Comparison of ENCODE assay signal across 8 cellular contexts in the genomic region with DNA sequence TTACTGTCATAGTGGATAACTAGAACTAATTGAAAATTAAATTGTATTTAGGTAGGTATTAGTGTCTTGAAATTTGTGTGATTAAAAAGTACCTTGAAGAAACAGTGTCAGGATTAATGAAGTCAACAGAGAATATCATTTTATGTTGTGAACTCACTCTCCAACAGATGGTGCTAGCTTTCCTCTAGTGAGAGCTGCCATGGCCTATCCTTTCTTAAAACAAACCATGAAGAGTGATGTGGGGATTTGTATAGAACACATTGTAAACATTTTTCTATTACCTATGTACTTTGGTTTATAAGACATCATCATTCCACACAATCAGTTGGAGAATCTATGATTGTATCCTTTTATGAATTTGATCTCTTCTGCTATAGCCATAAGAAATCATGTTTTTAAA. TPM values are rescaled to one million over a fixed set of nuclear protein-coding genes. Genes with fewer than 3 reads are reported as not detected.
DNase-seq lines count a peak whose midpoint lies in the region; ATAC-seq and TF ChIP-seq lines count a peak whose summit lies in the region.

No MANE protein-coding gene starts in this region.

- intact Hi-C loops in posterior vena cava (cut with DNase I) = loop anchor here in 1 of 2 donors (5.0 kb wide), 1 partner anchor 120 kb away; no protein-coding TSS in a partner anchor

- ATAC-seq in GM21515 (IDR thresholded peaks at IDR 0.05; ENCODE audit: unreplicated experiment) (peak; percentile 62), left lobe of liver (peak; percentile 86)
- no peak for ATAC-seq in stimulated activated memory B cell treated with anti-CD40 and anti-IgM and Interleukin-4, amounts not matched to agents 10 μg/mL and 1 μg/mL and 100 μg/mL, for 72 hours
- no peak for ATAC-seq in activated CD4-positive, CD25-positive, alpha-beta regulatory T cell treated with anti-CD3 and anti-CD28 coated beads, Interleukin-2, amount 50 U/mL, for 24 hours

- TF ChIP-seq CTCF in brain (conservative IDR thresholded peaks at IDR 0.05) = peak; percentile 78 to 81

- peaks cover 16% of the 10 kb centered on the region for H3K36me3 Mint-ChIP-seq in brain
- H3K36me3 Mint-ChIP-seq in stimulated activated memory B cell treated with anti-CD40 and anti-IgM and Interleukin-4, amounts not matched to agents 10 μg/mL and 1 μg/mL and 100 μg/mL, for 72 hours = peaks cover 6% of the 10 kb centered on the region

- no peaks in the 10 kb centered on the region for H3K27me3 Mint-ChIP-seq in brain
- H3K27me3 Mint-ChIP-seq in stimulated activated memory B cell treated with anti-CD40 and anti-IgM and Interleukin-4, amounts not matched to agents 10 μg/mL and 1 μg/mL and 100 μg/mL, for 72 hours = no peaks in the 10 kb centered on the region

- peak overlapping the region in 2 of 5 experiments; percentile 25 to 53 for H3K27ac Mint-ChIP-seq in brain
- no peak overlapping the region for H3K27ac Mint-ChIP-seq in stimulated activated memory B cell treated with anti-CD40 and anti-IgM and Interleukin-4, amounts not matched to agents 10 μg/mL and 1 μg/mL and 100 μg/mL, for 72 hours

- peaks cover 17% of the 10 kb centered on the region for H3K4me1 Mint-ChIP-seq in brain
- H3K4me1 Mint-ChIP-seq in stimulated activated memory B cell treated with anti-CD40 and anti-IgM and Interleukin-4, amounts not matched to agents 10 μg/mL and 1 μg/mL and 100 μg/mL, for 72 hours = no peaks in the 10 kb centered on the region

- peak; percentile 54 for DNase-seq in DMS153 treated with DMSO at 0.1 percent for 48 hours (lab: John Stamatoyannopoulos, UW; ENCODE audit: unreplicated experiment)
- peak; percentile 15 for DNase-seq in NCI-H226
- DNase-seq in left lobe of liver (ENCODE audit: low spot score) = no peak
- no peak for DNase-seq in posterior vena cava (ENCODE audit: low spot score)

- H3K4me3 Mint-ChIP-seq in brain = no peak overlapping the region
- H3K4me3 Mint-ChIP-seq in stimulated activated memory B cell treated with anti-CD40 and anti-IgM and Interleukin-4, amounts not matched to agents 10 μg/mL and 1 μg/mL and 100 μg/mL, for 72 hours = no peak overlapping the region

- H3K9me3 Mint-ChIP-seq in brain = peaks cover 4 to 7% (median 4%) of the 10 kb centered on the region in 5 experiments
- H3K9me3 Mint-ChIP-seq in stimulated activated memory B cell treated with anti-CD40 and anti-IgM and Interleukin-4, amounts not matched to agents 10 μg/mL and 1 μg/mL and 100 μg/mL, for 72 hours = peaks cover 3% of the 10 kb centered on the region

RNA-seq across cellular contexts. Expression of gene SRSF12, which starts 4.8 kb away (rescaled TPM):
- 5.8 TPM for polyA plus RNA-seq in brain (ENCODE audit: insufficient read depth, low read depth, low replicate concordance)
- total RNA-seq in left lobe of liver = 0.10 TPM
- 1 to 10 TPM; 3.4 to 3.5 TPM for total RNA-seq in posterior vena cava

RNA-seq across cellular contexts. Expression of gene PM20D2, which starts 23.2 kb away (rescaled TPM):
- 11.3 TPM for polyA plus RNA-seq in brain (ENCODE audit: insufficient read depth, low read depth, low replicate concordance)
- total RNA-seq in left lobe of liver = 2.1 TPM
- 10 to 100 TPM in 1 of 2 donors, 1 to 10 TPM in 1; 9.1 to 14.0 TPM for total RNA-seq in posterior vena cava

RNA-seq across cellular contexts. Expression of gene PNRC1, which starts 42.1 kb away (rescaled TPM):
- 100 TPM for polyA plus RNA-seq in brain (ENCODE audit: insufficient read depth, low read depth, low replicate concordance)
- total RNA-seq in left lobe of liver (58.2 TPM), posterior vena cava (100 to 1,000 TPM; 280 to 381 TPM)

Comparison
In these comparisons a context has a peak if more than half of its experiments do, and no peak if none do; other contexts are left out.
1. DNase-seq: peak in DMS153 treated with DMSO at 0.1 percent for 48 hours (single experiment) and NCI-H226 (single experiment); none in left lobe of liver (single experiment) and posterior vena cava (single experiment).
2. ATAC-seq: peak in GM21515 (single experiment) and left lobe of liver (single experiment); none in stimulated activated memory B cell treated with anti-CD40 and anti-IgM and Interleukin-4, amounts not matched to agents 10 μg/mL and 1 μg/mL and 100 μg/mL, for 72 hours (single experiment) and activated CD4-positive, CD25-positive, alpha-beta regulatory T cell treated with anti-CD3 and anti-CD28 coated beads, Interleukin-2, amount 50 U/mL, for 24 hours (0 of 2).